ENCODE assay signal across 21 cellular contexts in genomic region chr18:25066536-25066935, GRCh38.
"Had no signal": no experiment of that assay in that cellular context is flagged by ENCODE, and none has a peak within 500 bp of the region (broad histone marks: within the 10 kb centered on the region; RNA-seq: fewer than 3 reads in every experiment).

No MANE protein-coding gene starts in this region.

- H3K9me3 Mint-ChIP-seq: mesothelial cell of epicardium, neural crest cell had no signal

- H3K36me3 ChIP-seq: adrenal gland, ovary, tibial artery, uterus had no signal

- H3K4me3 ChIP-seq: adrenal gland, body of pancreas, coronary artery, lung, ovary, psoas muscle, skin epidermis, tibial artery, uterus had no signal

- DNase-seq: activated CD4-positive, alpha-beta T cell treated with anti-CD3 and anti-CD28 coated beads, Interleukin-2, amount 50 U/mL, for 4 hours; activated effector memory CD4-positive, alpha-beta T cell treated with anti-CD3 and anti-CD28 coated beads, Interleukin-2, amount 50 U/mL, for 16 hours; activated T-cell treated with anti-CD3 and anti-CD28 coated beads, Interleukin-2, amount 50 U/mL, for 72 hours; body of pancreas; head of caudate nucleus; kidney; ovary; psoas muscle; right cardiac atrium; stimulated activated naive CD8-positive, alpha-beta T cell treated with anti-CD3 and anti-CD28 coated beads, Interleukin-15, Interleukin-2, amounts not matched to agents 100 U/mL and 50 U/mL, for 24 hours; tibial artery; uterus had no signal

- H3K4me3 Mint-ChIP-seq: activated naive CD4-positive, alpha-beta T cell treated with anti-CD3 and anti-CD28 coated beads, Interleukin-2, amount 50 U/mL, for 24 hours; activated T-cell treated with anti-CD3 and anti-CD28 coated beads, Interleukin-2, amount 50 U/mL, for 72 hours; mesothelial cell of epicardium; neural crest cell had no signal

- H3K4me1 Mint-ChIP-seq: activated naive CD4-positive, alpha-beta T cell treated with anti-CD3 and anti-CD28 coated beads, Interleukin-2, amount 50 U/mL, for 24 hours had no signal

- ATAC-seq: activated T-cell treated with anti-CD3 and anti-CD28 coated beads, Interleukin-2, amount 50 U/mL, for 72 hours; body of pancreas; left lobe of liver; psoas muscle; right cardiac atrium; stimulated activated naive CD8-positive, alpha-beta T cell treated with anti-CD3 and anti-CD28 coated beads, Interleukin-15, Interleukin-2, amounts not matched to agents 100 U/mL and 50 U/mL, for 24 hours had no signal

- H3K36me3 Mint-ChIP-seq: activated naive CD4-positive, alpha-beta T cell treated with anti-CD3 and anti-CD28 coated beads, Interleukin-2, amount 50 U/mL, for 24 hours; mesothelial cell of epicardium had no signal

- H3K27ac ChIP-seq: adrenal gland, body of pancreas, coronary artery, ovary, psoas muscle, tibial artery, uterus had no signal

- H3K27ac Mint-ChIP-seq: activated naive CD4-positive, alpha-beta T cell treated with anti-CD3 and anti-CD28 coated beads, Interleukin-2, amount 50 U/mL, for 24 hours; activated T-cell treated with anti-CD3 and anti-CD28 coated beads, Interleukin-2, amount 50 U/mL, for 72 hours; mesothelial cell of epicardium had no signal

- H3K27me3 Mint-ChIP-seq: activated naive CD4-positive, alpha-beta T cell treated with anti-CD3 and anti-CD28 coated beads, Interleukin-2, amount 50 U/mL, for 24 hours had no signal

- H3K9me3 ChIP-seq: adrenal gland, body of pancreas, ovary, psoas muscle, tibial artery, uterus had no signal

- H3K4me1 ChIP-seq: adrenal gland, body of pancreas, psoas muscle, uterus had no signal

- H3K27me3 ChIP-seq: adrenal gland, body of pancreas, ovary, tibial artery, uterus had no signal

- FAIRE-seq: frontal cortex, kidney had no signal
